29 cellular contexts compared by ENCODE assay signal in the genomic region with DNA sequence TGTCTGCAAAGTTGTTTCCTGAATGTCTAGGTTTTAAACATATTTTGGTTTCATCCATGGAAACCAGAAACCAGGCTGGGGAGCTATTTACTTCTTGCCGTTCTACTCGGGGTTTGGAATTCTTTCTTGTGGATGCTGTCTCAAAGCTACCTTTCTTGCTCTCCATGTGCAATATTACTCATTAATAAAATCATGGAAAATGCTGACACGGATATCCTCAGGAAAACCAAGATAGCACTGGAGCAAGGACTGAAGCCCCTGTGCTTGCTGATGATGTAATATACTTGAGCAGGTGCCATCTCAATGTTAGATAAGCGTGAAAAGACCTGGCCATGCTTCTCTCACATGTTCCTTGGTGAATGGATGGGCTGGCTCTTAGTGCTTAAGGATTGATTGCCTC.
"Had no signal": no experiment of that assay in that cellular context is flagged by ENCODE, and none has a peak within 500 bp of the region (broad histone marks: within the 10 kb centered on the region; RNA-seq: fewer than 3 reads in every experiment).

No MANE protein-coding gene starts in this region.

- H3K9ac ChIP-seq: neural progenitor cell, parathyroid adenoma had no signal

- H3K9me3 Mint-ChIP-seq: natural killer cell; neural progenitor cell; stimulated activated memory B cell treated with anti-CD40 and anti-IgM and Interleukin-4, amounts not matched to agents 10 μg/mL and 1 μg/mL and 100 μg/mL, for 72 hours; stimulated activated naive CD8-positive, alpha-beta T cell treated with anti-CD3 and anti-CD28 coated beads, Interleukin-15, amount 100 ng/mL, for 72 hours had no signal

- H3K79me2 ChIP-seq: parathyroid adenoma had no signal

- H3K36me3 ChIP-seq: neural progenitor cell, ovary, right lobe of liver, sigmoid colon, suprapubic skin, tibial artery, transverse colon, upper lobe of left lung, uterus had no signal

- DNase-seq: naive thymus-derived CD4-positive, alpha-beta T cell; natural killer cell; occipital lobe; ovary; posterior cingulate gyrus; psoas muscle; right cardiac atrium; right lobe of liver; sigmoid colon; small intestine; stimulated activated CD4-positive, alpha-beta T cell treated with anti-CD3 and anti-CD28 coated beads, Interleukin-1b, Interleukin-23, amount 100 ng/mL, for 48 hours; stimulated activated CD4-positive, alpha-beta T cell treated with anti-CD3 and anti-CD28 coated beads, Interleukin-4, amount 100 ng/mL, for 1 hour; stimulated activated CD4-positive, alpha-beta T cell treated with anti-CD3 and anti-CD28 coated beads, Interleukin-4, amount 100 ng/mL, for 4 hours; stimulated activated CD8-positive, alpha-beta memory T cell treated with anti-CD3 and anti-CD28 coated beads, Interleukin-4, amount 100 ng/mL, for 48 hours; stimulated activated naive CD4-positive, alpha-beta T cell; stimulated activated naive CD8-positive, alpha-beta T cell treated with anti-CD3 and anti-CD28 coated beads, Interleukin-15, amount 100 ng/mL, for 72 hours; stimulated activated naive CD8-positive, alpha-beta T cell treated with anti-CD3 and anti-CD28 coated beads, Interleukin-15, Interleukin-2, amounts not matched to agents 100 U/mL and 50 U/mL, for 24 hours; substantia nigra; testis; tibial artery; transverse colon; upper lobe of left lung; uterus had no signal

- H3K4me1 Mint-ChIP-seq: naive thymus-derived CD4-positive, alpha-beta T cell; natural killer cell; nephron; stimulated activated memory B cell treated with anti-CD40 and anti-IgM and Interleukin-4, amounts not matched to agents 10 μg/mL and 1 μg/mL and 100 μg/mL, for 72 hours; stimulated activated naive CD8-positive, alpha-beta T cell treated with anti-CD3 and anti-CD28 coated beads, Interleukin-15, amount 100 ng/mL, for 72 hours had no signal

- H3K27ac Mint-ChIP-seq: natural killer cell; nephron; neural progenitor cell; progenitor cell of endocrine pancreas; stimulated activated memory B cell treated with anti-CD40 and anti-IgM and Interleukin-4, amounts not matched to agents 10 μg/mL and 1 μg/mL and 100 μg/mL, for 72 hours; stimulated activated naive CD8-positive, alpha-beta T cell treated with anti-CD3 and anti-CD28 coated beads, Interleukin-15, amount 100 ng/mL, for 72 hours had no signal

- H3K4me1 ChIP-seq: neural progenitor cell, parathyroid adenoma, psoas muscle, right lobe of liver, sigmoid colon, suprapubic skin, testis, tibial artery, transverse colon, upper lobe of left lung, uterus had no signal

- ATAC-seq: naive thymus-derived CD4-positive, alpha-beta T cell; natural killer cell; psoas muscle; right cardiac atrium; right lobe of liver; stimulated activated memory B cell treated with anti-CD40 and anti-IgM and Interleukin-4, amounts not matched to agents 10 μg/mL and 1 μg/mL and 100 μg/mL, for 72 hours; stimulated activated naive CD8-positive, alpha-beta T cell treated with anti-CD3 and anti-CD28 coated beads, Interleukin-15, amount 100 ng/mL, for 72 hours; stimulated activated naive CD8-positive, alpha-beta T cell treated with anti-CD3 and anti-CD28 coated beads, Interleukin-15, Interleukin-2, amounts not matched to agents 100 U/mL and 50 U/mL, for 24 hours had no signal

- H3K27me3 Mint-ChIP-seq: progenitor cell of endocrine pancreas had no signal

- H3K27ac ChIP-seq: neural progenitor cell, ovary, parathyroid adenoma, psoas muscle, right lobe of liver, sigmoid colon, suprapubic skin, testis, tibial artery, transverse colon, upper lobe of left lung, uterus had no signal

- H3K4me3 ChIP-seq: neural progenitor cell, ovary, psoas muscle, right lobe of liver, sigmoid colon, suprapubic skin, testis, tibial artery, transverse colon, upper lobe of left lung, uterus had no signal

- H3K9me3 ChIP-seq: ovary, psoas muscle, right lobe of liver, sigmoid colon, suprapubic skin, testis, tibial artery, transverse colon, upper lobe of left lung, uterus had no signal

- H3K36me3 Mint-ChIP-seq: naive thymus-derived CD4-positive, alpha-beta T cell; natural killer cell; neural progenitor cell; stimulated activated memory B cell treated with anti-CD40 and anti-IgM and Interleukin-4, amounts not matched to agents 10 μg/mL and 1 μg/mL and 100 μg/mL, for 72 hours had no signal

- H3K4me3 Mint-ChIP-seq: naive thymus-derived CD4-positive, alpha-beta T cell; natural killer cell; nephron; neural progenitor cell; stimulated activated memory B cell treated with anti-CD40 and anti-IgM and Interleukin-4, amounts not matched to agents 10 μg/mL and 1 μg/mL and 100 μg/mL, for 72 hours; stimulated activated naive CD8-positive, alpha-beta T cell treated with anti-CD3 and anti-CD28 coated beads, Interleukin-15, amount 100 ng/mL, for 72 hours had no signal

- H2AFZ ChIP-seq: neural progenitor cell, parathyroid adenoma had no signal

- H3K4me2 ChIP-seq: neural progenitor cell had no signal

- H3K27me3 ChIP-seq: neural progenitor cell, ovary, right lobe of liver, sigmoid colon, suprapubic skin, testis, transverse colon, upper lobe of left lung had no signal

- FAIRE-seq: small intestine had no signal
